17 cellular contexts compared by ENCODE assay signal in genomic region chr19:5956323-5956722, GRCh38. TPM values are rescaled to one million over a fixed set of nuclear protein-coding genes. Genes with fewer than 3 reads are reported as not detected.
DNase-seq lines count a peak whose midpoint lies in the region; ATAC-seq and FAIRE-seq lines count a peak whose summit lies in the region.
"Had no signal": no experiment of that assay in that cellular context is flagged by ENCODE, and none has a peak within 500 bp of the region (broad histone marks: within the 10 kb centered on the region; RNA-seq: fewer than 3 reads in every experiment).

No MANE protein-coding gene starts in this region.

- peak overlapping the region; percentile 1 for H3K27ac Mint-ChIP-seq in activated T-cell treated with anti-CD3 and anti-CD28 coated beads, Interleukin-2, amount 50 U/mL, for 24 hours
- H3K27ac Mint-ChIP-seq in CD4-positive, alpha-beta memory T cell: peak overlapping the region in 6 of 7 donors; percentile 12 to 81 (median 76)
- peak overlapping the region; percentile 94 for H3K27ac Mint-ChIP-seq in activated T-helper 17 cell treated with anti-CD3 and anti-CD28 coated beads, Interleukin-2, amount 50 U/mL, for 72 hours
- peak overlapping the region in 3 of 6 donors; percentile 12 to 66 (median 64) for H3K27ac Mint-ChIP-seq in immature natural killer cell

- H2AK5ac ChIP-seq in neuronal stem cell (ENCODE audit: low read depth, low read length): no peak overlapping the region

- no peaks in the 10 kb centered on the region for H3K9me3 Mint-ChIP-seq in activated T-cell treated with anti-CD3 and anti-CD28 coated beads, Interleukin-2, amount 50 U/mL, for 24 hours
- H3K9me3 Mint-ChIP-seq in CD4-positive, alpha-beta memory T cell: no peaks in the 10 kb centered on the region
- no peaks in the 10 kb centered on the region for H3K9me3 Mint-ChIP-seq in activated T-helper 17 cell treated with anti-CD3 and anti-CD28 coated beads, Interleukin-2, amount 50 U/mL, for 72 hours
- no peaks in the 10 kb centered on the region for H3K9me3 Mint-ChIP-seq in immature natural killer cell

- no peak overlapping the region for H4K91ac ChIP-seq in neuronal stem cell (ENCODE audit: low read depth, low read length, poor library complexity)

- H3K4me1 ChIP-seq in CD4-positive, alpha-beta memory T cell (ENCODE audit: insufficient read depth, low read length): peaks cover 96% of the 10 kb centered on the region
- H3K4me1 ChIP-seq in neuronal stem cell (ENCODE audit: control insufficient read depth in 2 of 2, insufficient read depth in 1 of 2, low read depth in 1 of 2, low read length in 2 of 2): peaks cover 33 to 47% of the 10 kb centered on the region in 2 donors
- H3K4me1 ChIP-seq in small intestine (ENCODE audit: control insufficient read depth in 2 of 2, insufficient read depth in 1 of 2, low read depth in 1 of 2, low read length in 1 of 2): peaks cover 4 to 30% of the 10 kb centered on the region in 2 donors

- no peak overlapping the region for H3K27ac ChIP-seq in CD4-positive, alpha-beta memory T cell (ENCODE audit: low read depth, low read length)
- H3K27ac ChIP-seq in neuronal stem cell (replicated peaks; ENCODE audit: low read length) (no peak overlapping the region), small intestine (ENCODE audit: low read depth in 1 of 2, low read length in 1 of 2) (peak overlapping the region in 1 of 2 donors; percentile 24)
- H3K27ac ChIP-seq: WERI-Rb-1 had no signal

- intact Hi-C loops in CD4-positive, alpha-beta memory T cell (cut with micrococcal nuclease): no loop called here

- H3K9me3 ChIP-seq in CD4-positive, alpha-beta memory T cell (ENCODE audit: control insufficient read depth in 1 of 2, low read length in 2 of 2): no peaks in the 10 kb centered on the region
- H3K9me3 ChIP-seq in neuronal stem cell (replicated peaks in 1 of 2; ENCODE audit: control insufficient read depth in 2 of 2, insufficient read depth in 1 of 2, low read depth in 1 of 2, low read length in 2 of 2) (no peaks in the 10 kb centered on the region), small intestine (ENCODE audit: control insufficient read depth, low read depth) (no peaks in the 10 kb centered on the region)
- H3K9me3 ChIP-seq: Caco-2 had no signal

- H3K79me1 ChIP-seq in neuronal stem cell (ENCODE audit: low read depth, low read length): peaks cover 22% of the 10 kb centered on the region

- no peak for FAIRE-seq in small intestine (lab: Jason Lieb, UNC)
- FAIRE-seq: urothelium cell line had no signal

- CTCF ChIA-PET in CD4-positive, alpha-beta memory T cell (lab: Charles Lee; ENCODE audit: partially characterized antibody): interaction anchor here (1.2 to 3.5 kb wide), 2 partner anchors 11 to 31 kb away, joined by 4 to 27 read pairs; no protein-coding TSS in a partner anchor

- H3K9ac ChIP-seq in neuronal stem cell (ENCODE audit: low read depth, low read length, poor library complexity): no peak overlapping the region

- H2BK5ac ChIP-seq in neuronal stem cell (ENCODE audit: low read length): no peak overlapping the region

- H3K27me3 Mint-ChIP-seq in activated T-cell treated with anti-CD3 and anti-CD28 coated beads, Interleukin-2, amount 50 U/mL, for 24 hours: no peaks in the 10 kb centered on the region
- H3K27me3 Mint-ChIP-seq in CD4-positive, alpha-beta memory T cell: no peaks in the 10 kb centered on the region
- no peaks in the 10 kb centered on the region for H3K27me3 Mint-ChIP-seq in activated T-helper 17 cell treated with anti-CD3 and anti-CD28 coated beads, Interleukin-2, amount 50 U/mL, for 72 hours
- H3K27me3 Mint-ChIP-seq in immature natural killer cell (ENCODE audit: low read depth in 3 of 3): peaks cover 0 to 4% (median 0%) of the 10 kb centered on the region in 3 donors

- H4K8ac ChIP-seq in neuronal stem cell (ENCODE audit: low read depth, low read length): no peak overlapping the region

- POLR2A ChIA-PET in CD4-positive, alpha-beta memory T cell (lab: Charles Lee; ENCODE audit: partially characterized antibody): interaction anchor here (1.0 kb wide), 1 partner anchor 51 kb away, joined by 3 read pairs; no protein-coding TSS in a partner anchor

- peaks cover 95% of the 10 kb centered on the region for H3K4me1 Mint-ChIP-seq in activated T-cell treated with anti-CD3 and anti-CD28 coated beads, Interleukin-2, amount 50 U/mL, for 24 hours (ENCODE audit: low read depth)
- peaks cover 50 to 95% (median 78%) of the 10 kb centered on the region in 4 donors for H3K4me1 Mint-ChIP-seq in CD4-positive, alpha-beta memory T cell
- peaks cover 46% of the 10 kb centered on the region for H3K4me1 Mint-ChIP-seq in activated T-helper 17 cell treated with anti-CD3 and anti-CD28 coated beads, Interleukin-2, amount 50 U/mL, for 72 hours
- peaks cover 92% of the 10 kb centered on the region in 2 donors for H3K4me1 Mint-ChIP-seq in immature natural killer cell

- H3K36me3 ChIP-seq in CD4-positive, alpha-beta memory T cell (ENCODE audit: insufficient read depth, low read length): no peaks in the 10 kb centered on the region
- peaks cover 0 to 18% of the 10 kb centered on the region in 2 donors for H3K36me3 ChIP-seq in neuronal stem cell (replicated peaks in 1 of 2; ENCODE audit: control insufficient read depth in 2 of 2, insufficient read depth in 2 of 2, low read length in 2 of 2)
- H3K36me3 ChIP-seq in small intestine (ENCODE audit: control insufficient read depth in 2 of 2, insufficient read depth in 2 of 2, low read length in 2 of 2): no peaks in the 10 kb centered on the region

- no peak overlapping the region for H3K18ac ChIP-seq in neuronal stem cell (ENCODE audit: low read length)

- peaks cover 60% of the 10 kb centered on the region for H3K36me3 Mint-ChIP-seq in activated T-cell treated with anti-CD3 and anti-CD28 coated beads, Interleukin-2, amount 50 U/mL, for 24 hours (ENCODE audit: low read depth)
- H3K36me3 Mint-ChIP-seq in CD4-positive, alpha-beta memory T cell: peaks cover 3 to 26% of the 10 kb centered on the region in 2 donors
- H3K36me3 Mint-ChIP-seq in activated T-helper 17 cell treated with anti-CD3 and anti-CD28 coated beads, Interleukin-2, amount 50 U/mL, for 72 hours (ENCODE audit: low read depth): peaks cover 33% of the 10 kb centered on the region
- peaks cover 0 to 4% (median 0%) of the 10 kb centered on the region in 3 donors for H3K36me3 Mint-ChIP-seq in immature natural killer cell

- H3K14ac ChIP-seq in neuronal stem cell (ENCODE audit: low read length): no peak overlapping the region

- WGBS in neuronal stem cell (ENCODE audit: extremely low coverage in 2 of 2, insufficient read length in 2 of 2, insufficient replicate concordance in 1 of 2), 2 donors: no CpG with 5 or more reads among the region's 3 CpGs
- WGBS in small intestine, 3 donors: 61 to 71% (median 68%) methylated on average over 3 of the region's 3 CpGs

- H3K23ac ChIP-seq in neuronal stem cell (ENCODE audit: low read depth, low read length, poor library complexity): peak overlapping the region; percentile 17

- no peak overlapping the region for H3K4me2 ChIP-seq in neuronal stem cell (ENCODE audit: insufficient read depth, low read length, poor library complexity, severe bottlenecking)

- ATAC-seq in activated T-helper 17 cell treated with anti-CD3 and anti-CD28 coated beads, Interleukin-2, amount 50 U/mL, for 72 hours (replicated peaks): no peak

- no peak overlapping the region for H3K4ac ChIP-seq in neuronal stem cell (ENCODE audit: low read length)

- no peak overlapping the region for H2BK12ac ChIP-seq in neuronal stem cell (ENCODE audit: low read length)

- H2AFZ ChIP-seq in neuronal stem cell (ENCODE audit: low read length): no peak overlapping the region

- no peak for DNase-seq in activated T-cell treated with anti-CD3 and anti-CD28 coated beads, Interleukin-2, amount 50 U/mL, for 24 hours
- DNase-seq in activated T-cell treated with anti-CD3 and anti-CD28 coated beads, Interleukin-2, amount 50 U/mL, for 1 hour: no peak
- no peak for DNase-seq in CD4-positive, alpha-beta memory T cell
- DNase-seq in neuronal stem cell (ENCODE audit: low spot score) (no peak), immature natural killer cell (no peak), NCI-H82 treated with DMSO at 0.1 percent for 48 hours (lab: John Stamatoyannopoulos, UW; ENCODE audit: unreplicated experiment) (no peak), small intestine (no peak)
- DNase-seq: Caco-2; cerebellar nuclear complex; left colon; NCI-H2081 treated with DMSO at 0.1 percent for 48 hours; NCI-H748 treated with DMSO at 0.1 percent for 48 hours; stimulated activated CD4-positive, alpha-beta T cell treated with anti-CD3 and anti-CD28 coated beads, Interleukin-12 subunit alpha, Interleukin-12 subunit beta, amount 100 ng/mL, for 4 hours; stimulated activated naive CD4-positive, alpha-beta T cell treated with Interleukin-2 at 50 U/mL for 16 hours; WERI-Rb-1 had no signal

- H3K4me3 Mint-ChIP-seq in activated T-cell treated with anti-CD3 and anti-CD28 coated beads, Interleukin-2, amount 50 U/mL, for 24 hours: no peak overlapping the region
- H3K4me3 Mint-ChIP-seq in CD4-positive, alpha-beta memory T cell: peak overlapping the region in 2 of 8 donors; percentile 20 to 34
- no peak overlapping the region for H3K4me3 Mint-ChIP-seq in activated T-helper 17 cell treated with anti-CD3 and anti-CD28 coated beads, Interleukin-2, amount 50 U/mL, for 72 hours
- H3K4me3 Mint-ChIP-seq in immature natural killer cell: no peak overlapping the region

- H2BK15ac ChIP-seq in neuronal stem cell (ENCODE audit: low read length): no peak overlapping the region

- H2BK120ac ChIP-seq in neuronal stem cell (ENCODE audit: low read depth, low read length): no peak overlapping the region

- H3K27me3 ChIP-seq in CD4-positive, alpha-beta memory T cell (ENCODE audit: insufficient read depth, low read length): no peaks in the 10 kb centered on the region
- H3K27me3 ChIP-seq in neuronal stem cell (ENCODE audit: control insufficient read depth in 3 of 3, insufficient read depth in 3 of 3, low read depth in 1 of 3, low read length in 3 of 3) (no peaks in the 10 kb centered on the region), small intestine (ENCODE audit: control insufficient read depth in 2 of 2, insufficient read depth in 2 of 2, low read length in 2 of 2) (no peaks in the 10 kb centered on the region)

- H3K4me3 ChIP-seq in CD4-positive, alpha-beta memory T cell (ENCODE audit: low read length in 2 of 2): no peak overlapping the region
- H3K4me3 ChIP-seq in neuronal stem cell (ENCODE audit: low read length in 2 of 2) (no peak overlapping the region), small intestine (ENCODE audit: low read depth in 1 of 2, low read length in 2 of 2) (no peak overlapping the region)

RNA-seq across cellular contexts. Expression of gene RANBP3, which starts 21.6 kb away (rescaled TPM):
- 10 to 100 TPM; 84.1 to 94.9 TPM for total RNA-seq in CD4-positive, alpha-beta memory T cell
- 10 to 100 TPM in 1 of 2 donors, 1 to 10 TPM in 1; 3.4 to 11.6 TPM for polyA plus RNA-seq in CD4-positive, alpha-beta memory T cell
- 100 to 1,000 TPM in 1 of 2 donors, 10 to 100 TPM in 1; 81.4 to 112 TPM for total RNA-seq in activated T-helper 17 cell treated with anti-CD3 and anti-CD28 coated beads, Interleukin-2, amount 50 U/mL, for 72 hours
- 112 TPM for polyA plus RNA-seq in neuronal stem cell (2013, experiment 1 of 2)
- polyA plus RNA-seq in neuronal stem cell (2013, experiment 2 of 2): 111 TPM
- polyA plus RNA-seq in immature natural killer cell (10 to 100 TPM in 1 of 3 donors, 1 to 10 TPM in 2; 3.2 to 14.5 (median 4.4) TPM), small intestine (10 to 100 TPM; 23.0 to 43.1 (median 33.5) TPM)

RNA-seq across cellular contexts. Expression of gene CAPS, which starts 42.3 kb away (rescaled TPM):
- total RNA-seq in CD4-positive, alpha-beta memory T cell: 10 to 100 TPM; 65.0 to 68.0 TPM
- 1 to 10 TPM; 1.7 to 4.3 TPM for polyA plus RNA-seq in CD4-positive, alpha-beta memory T cell
- total RNA-seq in activated T-helper 17 cell treated with anti-CD3 and anti-CD28 coated beads, Interleukin-2, amount 50 U/mL, for 72 hours: 1 to 10 TPM; 3.8 to 5.1 TPM
- 3.0 TPM for polyA plus RNA-seq in neuronal stem cell (2013, experiment 1 of 2)
- 3.0 TPM for polyA plus RNA-seq in neuronal stem cell (2013, experiment 2 of 2)
- polyA plus RNA-seq in immature natural killer cell: 1 to 10 TPM in 2 of 3 donors, under 1 TPM in 1; 0.32 to 4.1 (median 2.2) TPM
- polyA plus RNA-seq in small intestine: 10 to 100 TPM in 2 of 3 donors, 1 to 10 TPM in 1; 8.7 to 22.7 (median 13.2) TPM

RNA-seq across cellular contexts. Expression of gene VMAC, which starts 51.7 kb away (rescaled TPM):
- total RNA-seq in CD4-positive, alpha-beta memory T cell: 10 to 100 TPM; 36.6 to 37.5 TPM
- polyA plus RNA-seq in CD4-positive, alpha-beta memory T cell: 1 to 10 TPM; 5.6 to 6.3 TPM
- total RNA-seq in activated T-helper 17 cell treated with anti-CD3 and anti-CD28 coated beads, Interleukin-2, amount 50 U/mL, for 72 hours: 1 to 10 TPM; 3.7 to 4.4 TPM
- 2.7 TPM for polyA plus RNA-seq in neuronal stem cell (2013, experiment 1 of 2)
- 2.4 TPM for polyA plus RNA-seq in neuronal stem cell (2013, experiment 2 of 2)
- 1 to 10 TPM; 2.2 to 6.5 (median 5.2) TPM for polyA plus RNA-seq in immature natural killer cell
- 1 to 10 TPM; 1.1 to 3.3 (median 2.2) TPM for polyA plus RNA-seq in small intestine

RNA-seq across cellular contexts. Expression of gene NDUFA11, which starts 52.7 kb away (rescaled TPM):
- total RNA-seq in CD4-positive, alpha-beta memory T cell: 100 to 1,000 TPM; 139 to 153 TPM
- polyA plus RNA-seq in CD4-positive, alpha-beta memory T cell: 100 to 1,000 TPM; 330 to 388 TPM
- total RNA-seq in activated T-helper 17 cell treated with anti-CD3 and anti-CD28 coated beads, Interleukin-2, amount 50 U/mL, for 72 hours: 100 to 1,000 TPM; 162 to 249 TPM
- 244 TPM for polyA plus RNA-seq in neuronal stem cell (2013, experiment 1 of 2)
- 235 TPM for polyA plus RNA-seq in neuronal stem cell (2013, experiment 2 of 2)
- 100 to 1,000 TPM; 329 to 666 (median 378) TPM for polyA plus RNA-seq in immature natural killer cell
- 100 to 1,000 TPM; 428 to 576 (median 523) TPM for polyA plus RNA-seq in small intestine
